Comparison of ENCODE assay signal across 8 cellular contexts in the genomic region with DNA sequence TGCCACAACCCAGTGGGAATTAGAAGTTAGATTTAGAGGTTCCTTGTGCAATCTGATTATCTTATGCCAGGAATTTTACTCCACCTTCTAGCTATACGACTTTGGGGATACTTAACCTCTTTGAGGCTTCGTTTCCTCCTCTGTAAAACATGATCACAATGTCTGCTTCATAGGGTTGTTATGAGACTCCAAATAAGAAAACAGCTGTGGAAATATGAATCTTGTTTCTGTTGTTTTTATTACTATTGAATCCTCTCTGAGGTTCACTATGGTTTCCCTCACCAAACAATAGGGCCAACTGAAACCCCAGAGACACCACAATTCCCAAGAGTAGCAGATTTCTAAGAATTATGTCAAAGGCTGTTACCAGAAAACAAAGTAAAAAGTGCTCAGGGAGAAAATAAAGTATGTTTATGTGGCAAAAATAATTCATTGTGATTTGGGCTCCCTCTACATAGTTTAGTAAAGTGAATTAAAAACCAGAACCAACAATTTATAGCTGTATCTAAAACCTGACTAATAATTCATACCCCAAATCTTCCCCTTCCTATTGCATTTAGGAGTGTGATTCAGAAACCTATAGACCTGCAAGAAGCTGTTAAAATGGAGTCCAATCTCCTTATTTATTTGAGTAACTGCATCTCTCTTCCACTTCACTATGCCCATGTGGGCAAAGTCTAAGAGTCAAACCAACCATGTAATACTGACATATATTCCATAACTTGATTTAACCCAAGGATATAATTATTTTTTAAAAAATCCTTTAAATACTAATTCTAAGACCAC. TPM values are rescaled to one million over a fixed set of nuclear protein-coding genes. Genes with fewer than 3 reads are reported as not detected.
DNase-seq lines count a peak whose midpoint lies in the region; ATAC-seq and TF ChIP-seq lines count a peak whose summit lies in the region.

No MANE protein-coding gene starts in this region.

- H3K4me3 Mint-ChIP-seq in activated CD8-positive, alpha-beta memory T cell treated with anti-CD3 and anti-CD28 coated beads, Interleukin-2, amount 10 ng/mL, durations not matched to agents 7 days and 5 days: peak overlapping the region; percentile 25

- no peaks in the 10 kb centered on the region for H3K9me3 Mint-ChIP-seq in activated CD8-positive, alpha-beta memory T cell treated with anti-CD3 and anti-CD28 coated beads, Interleukin-2, amount 10 ng/mL, durations not matched to agents 7 days and 5 days (ENCODE audit: low read depth)

- peak; percentile 66 for ATAC-seq in activated CD8-positive, alpha-beta memory T cell treated with anti-CD3 and anti-CD28 coated beads, Interleukin-2, amount 10 ng/mL, durations not matched to agents 7 days and 5 days
- ATAC-seq in RWPE2 (ENCODE audit: low read depth): no peak

- no peaks in the 10 kb centered on the region for H3K36me3 ChIP-seq in RWPE2 (ENCODE audit: low read depth)
- H3K36me3 ChIP-seq in tibial artery: no peaks in the 10 kb centered on the region

- H3K27ac ChIP-seq in RWPE2 (ENCODE audit: poor library complexity, severe bottlenecking) (peak overlapping the region; percentile 69), tibial artery (peak overlapping the region; percentile 62 to 66)

- no peaks in the 10 kb centered on the region for H3K27me3 Mint-ChIP-seq in activated CD8-positive, alpha-beta memory T cell treated with anti-CD3 and anti-CD28 coated beads, Interleukin-2, amount 10 ng/mL, durations not matched to agents 7 days and 5 days

- H3K9me3 ChIP-seq in RWPE2 (ENCODE audit: severe bottlenecking) (no peaks in the 10 kb centered on the region), tibial artery (no peaks in the 10 kb centered on the region)

- H3K4me3 ChIP-seq in RWPE2 (ENCODE audit: severe bottlenecking) (no peak overlapping the region), tibial artery (no peak overlapping the region)

- H3K27me3 ChIP-seq in RWPE2 (ENCODE audit: insufficient read depth, poor library complexity, severe bottlenecking) (no peaks in the 10 kb centered on the region), tibial artery (no peaks in the 10 kb centered on the region)

- DNase-seq in activated CD8-positive, alpha-beta memory T cell treated with anti-CD3 and anti-CD28 coated beads, Interleukin-2, amount 10 ng/mL, durations not matched to agents 7 days and 5 days: peak; percentile 71
- no peak for DNase-seq in activated CD8-positive, alpha-beta memory T cell treated with anti-CD3 and anti-CD28 coated beads for 24 hours
- DNase-seq in RWPE2 (ENCODE audit: low spot score) (no peak), fibroblast of peridontal ligament (ENCODE audit: extremely low read depth) (peak; percentile 73), tibial artery (no peak), NCI-H510A (lab: John Stamatoyannopoulos, UW) (no peak), cerebellum (ENCODE audit: low spot score) (no peak)
- DNase-seq in effector CD8-positive, alpha-beta T cell (lab: John Stamatoyannopoulos, UW): no peak

- H3K4me1 ChIP-seq in RWPE2 (ENCODE audit: insufficient read depth, poor library complexity, severe bottlenecking) (peaks cover 52% of the 10 kb centered on the region), tibial artery (peaks cover 0 to 47% (median 24%) of the 10 kb centered on the region in 4 donors)

- H3K4me1 Mint-ChIP-seq in activated CD8-positive, alpha-beta memory T cell treated with anti-CD3 and anti-CD28 coated beads, Interleukin-2, amount 10 ng/mL, durations not matched to agents 7 days and 5 days: peaks cover 60% of the 10 kb centered on the region

- intact Hi-C loops in tibial artery (cut with DNase I; ENCODE audit: low total_unique reads): no loop called here

- H3K36me3 Mint-ChIP-seq in activated CD8-positive, alpha-beta memory T cell treated with anti-CD3 and anti-CD28 coated beads, Interleukin-2, amount 10 ng/mL, durations not matched to agents 7 days and 5 days: peaks cover 22% of the 10 kb centered on the region

- TF ChIP-seq CTCF in RWPE2 (IDR thresholded peaks at IDR 0.05; ENCODE audit: poor library complexity, severe bottlenecking) (no peak), tibial artery (IDR thresholded peaks at IDR 0.05) (no peak)

- CTCF ChIA-PET in activated CD8-positive, alpha-beta memory T cell treated with anti-CD3 and anti-CD28 coated beads, Interleukin-2, amount 10 ng/mL, durations not matched to agents 7 days and 5 days (lab: Charles Lee): interaction anchor here (0.9 to 3.1 kb wide), 5 partner anchors 13 to 116 kb away, joined by 3 to 14 read pairs (median 4); a partner anchor contains a TSS

- peak overlapping the region; percentile 79 for H3K27ac Mint-ChIP-seq in activated CD8-positive, alpha-beta memory T cell treated with anti-CD3 and anti-CD28 coated beads, Interleukin-2, amount 10 ng/mL, durations not matched to agents 7 days and 5 days

RNA-seq across cellular contexts. Expression of a gene that starts 38.4 kb away (rescaled TPM):
- total RNA-seq in activated CD8-positive, alpha-beta memory T cell treated with anti-CD3 and anti-CD28 coated beads, Interleukin-2, amount 10 ng/mL, durations not matched to agents 7 days and 5 days: 10 to 100 TPM; 36.1 to 41.9 TPM
- total RNA-seq in cerebellum: 35.7 TPM

Comparison
In these comparisons a context has a peak if more than half of its experiments do, and no peak if none do; other contexts are left out.
1. DNase-seq: peak in activated CD8-positive, alpha-beta memory T cell treated with anti-CD3 and anti-CD28 coated beads, Interleukin-2, amount 10 ng/mL, durations not matched to agents 7 days and 5 days (single experiment) and fibroblast of peridontal ligament (single experiment); none in activated CD8-positive, alpha-beta memory T cell treated with anti-CD3 and anti-CD28 coated beads for 24 hours (single experiment), RWPE2 (single experiment), tibial artery (0 of 2), effector CD8-positive, alpha-beta T cell (single experiment), NCI-H510A (single experiment) and cerebellum (single experiment).